ENCODE assay signal across 1 cellular context in the genomic region with DNA sequence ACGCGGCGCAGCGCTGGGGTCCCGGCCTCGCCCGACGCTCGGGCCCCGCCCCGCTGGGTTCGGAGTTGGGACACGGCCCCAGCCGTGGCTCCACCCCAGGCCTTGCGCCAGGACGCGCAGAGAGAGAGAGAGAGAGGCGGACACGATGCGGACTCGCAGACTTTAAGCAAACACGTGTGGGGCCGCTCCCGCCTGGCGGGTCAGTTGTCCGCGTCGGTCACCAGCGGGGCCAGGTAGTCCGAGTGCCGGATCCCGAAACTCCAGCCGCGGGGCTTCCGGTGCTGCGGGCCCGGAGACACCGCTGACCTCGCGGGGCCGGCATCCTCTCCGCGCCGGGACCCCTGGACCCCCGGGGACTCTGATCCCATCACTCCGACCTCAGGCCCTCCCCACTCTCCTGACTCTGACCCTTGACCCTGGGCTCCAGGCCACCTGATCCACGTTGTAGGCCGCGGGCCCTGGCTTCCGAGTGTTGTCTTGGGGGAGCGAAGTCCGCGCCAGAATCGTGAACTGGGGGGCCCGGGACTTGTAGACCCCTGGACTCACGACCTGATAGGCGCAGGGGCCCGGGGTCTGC.
TF ChIP-seq lines count a peak whose summit lies in the region.

No MANE protein-coding gene starts in this region.

TF ChIP-seq in GM12878, 131 proteins besides CTCF, POLR2A, EP300 and RAD21 (continues in another document):
- TF ChIP-seq FOS (IDR thresholded peaks at IDR 0.05; ENCODE audit: borderline replicate concordance, extremely low read depth, insufficient read length) (no peak), JUND (IDR thresholded peaks at IDR 0.05; ENCODE audit: low read depth, low read length) (no peak), HCFC1 (IDR thresholded peaks at IDR 0.05; ENCODE audit: low read length) (peak; percentile 29; the same call in 1 of the 2 replicates), MYB (IDR thresholded peaks at IDR 0.05; ENCODE audit: borderline replicate concordance, low read depth, low read length) (no peak), SUPT20H (IDR thresholded peaks at IDR 0.05; ENCODE audit: borderline replicate concordance, control insufficient read depth, low read depth, low read length) (no peak), BACH1 (IDR thresholded peaks at IDR 0.05; ENCODE audit: borderline replicate concordance) (peak; percentile 6; the same call in 1 of the 2 replicates), MEF2B (IDR thresholded peaks at IDR 0.05; ENCODE audit: partially characterized antibody, poor library complexity, severe bottlenecking) (no peak), CHD4 (IDR thresholded peaks at IDR 0.05) (no peak), SREBF1 (IDR thresholded peaks at IDR 0.05; ENCODE audit: low read length) (no peak), JUNB (IDR thresholded peaks at IDR 0.05) (no peak), SP1 (IDR thresholded peaks at IDR 0.05; ENCODE audit: low read depth, low read length) (peak; percentile 2), ZNF217 (IDR thresholded peaks at IDR 0.05) (no peak), RELA (IDR thresholded peaks at IDR 0.05; ENCODE audit: borderline replicate concordance, partially characterized antibody) (no peak), SPI1 (IDR thresholded peaks at IDR 0.05; ENCODE audit: borderline replicate concordance, insufficient read depth, low read depth, low read length) (no peak), SUZ12 (IDR thresholded peaks at IDR 0.05; ENCODE audit: unreplicated experiment) (no peak), TCF3 (IDR thresholded peaks at IDR 0.05; ENCODE audit: borderline replicate concordance, insufficient read depth, low read depth, low read length) (0 out of 2 replicates have a peak, but pooled peaks have one; percentile 46), CREM (IDR thresholded peaks at IDR 0.05; ENCODE audit: low read depth) (peak; percentile 4), IKZF1 (conservative IDR thresholded peaks at IDR 0.05) (no peak), SIN3A (IDR thresholded peaks at IDR 0.05; ENCODE audit: low read depth, low read length) (no peak), CHD1 (IDR thresholded peaks at IDR 0.05; ENCODE audit: low read depth, low read length) (no peak), EED (IDR thresholded peaks at IDR 0.05; ENCODE audit: low read depth) (peak; percentile 59), ESRRA (IDR thresholded peaks at IDR 0.05; ENCODE audit: low read length) (no peak), NFYA (IDR thresholded peaks at IDR 0.05; ENCODE audit: borderline replicate concordance, low read depth, low read length) (no peak), STAT1 (conservative IDR thresholded peaks at IDR 0.05) (no peak), ZNF24 (IDR thresholded peaks at IDR 0.05) (no peak), BCL11A (IDR thresholded peaks at IDR 0.05; ENCODE audit: low read depth, low read length) (no peak), SREBF2 (IDR thresholded peaks at IDR 0.05; ENCODE audit: low read length) (no peak), ASH2L (IDR thresholded peaks at IDR 0.05; ENCODE audit: borderline replicate concordance, low read depth) (no peak)
- TF ChIP-seq, protein P1, sequence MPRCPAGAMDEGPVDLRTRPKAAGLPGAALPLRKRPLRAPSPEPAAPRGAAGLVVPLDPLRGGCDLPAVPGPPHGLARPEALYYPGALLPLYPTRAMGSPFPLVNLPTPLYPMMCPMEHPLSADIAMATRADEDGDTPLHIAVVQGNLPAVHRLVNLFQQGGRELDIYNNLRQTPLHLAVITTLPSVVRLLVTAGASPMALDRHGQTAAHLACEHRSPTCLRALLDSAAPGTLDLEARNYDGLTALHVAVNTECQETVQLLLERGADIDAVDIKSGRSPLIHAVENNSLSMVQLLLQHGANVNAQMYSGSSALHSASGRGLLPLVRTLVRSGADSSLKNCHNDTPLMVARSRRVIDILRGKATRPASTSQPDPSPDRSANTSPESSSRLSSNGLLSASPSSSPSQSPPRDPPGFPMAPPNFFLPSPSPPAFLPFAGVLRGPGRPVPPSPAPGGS (IDR thresholded peaks at IDR 0.05; ENCODE audit: borderline replicate concordance, insufficient read depth, low read depth, low read length, poor library complexity, severe bottlenecking) = no peak
- TF ChIP-seq, protein P2, sequence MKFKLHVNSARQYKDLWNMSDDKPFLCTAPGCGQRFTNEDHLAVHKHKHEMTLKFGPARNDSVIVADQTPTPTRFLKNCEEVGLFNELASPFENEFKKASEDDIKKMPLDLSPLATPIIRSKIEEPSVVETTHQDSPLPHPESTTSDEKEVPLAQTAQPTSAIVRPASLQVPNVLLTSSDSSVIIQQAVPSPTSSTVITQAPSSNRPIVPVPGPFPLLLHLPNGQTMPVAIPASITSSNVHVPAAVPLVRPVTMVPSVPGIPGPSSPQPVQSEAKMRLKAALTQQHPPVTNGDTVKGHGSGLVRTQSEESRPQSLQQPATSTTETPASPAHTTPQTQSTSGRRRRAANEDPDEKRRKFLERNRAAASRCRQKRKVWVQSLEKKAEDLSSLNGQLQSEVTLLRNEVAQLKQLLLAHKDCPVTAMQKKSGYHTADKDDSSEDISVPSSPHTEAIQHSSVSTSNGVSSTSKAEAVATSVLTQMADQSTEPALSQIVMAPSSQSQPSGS (IDR thresholded peaks at IDR 0.05; ENCODE audit: low read length) = no peak
- TF ChIP-seq, protein P3, sequence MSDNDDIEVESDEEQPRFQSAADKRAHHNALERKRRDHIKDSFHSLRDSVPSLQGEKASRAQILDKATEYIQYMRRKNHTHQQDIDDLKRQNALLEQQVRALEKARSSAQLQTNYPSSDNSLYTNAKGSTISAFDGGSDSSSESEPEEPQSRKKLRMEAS (IDR thresholded peaks at IDR 0.05; ENCODE audit: low read depth, low read length) = peak; percentile 86
- TF ChIP-seq, protein P4, sequence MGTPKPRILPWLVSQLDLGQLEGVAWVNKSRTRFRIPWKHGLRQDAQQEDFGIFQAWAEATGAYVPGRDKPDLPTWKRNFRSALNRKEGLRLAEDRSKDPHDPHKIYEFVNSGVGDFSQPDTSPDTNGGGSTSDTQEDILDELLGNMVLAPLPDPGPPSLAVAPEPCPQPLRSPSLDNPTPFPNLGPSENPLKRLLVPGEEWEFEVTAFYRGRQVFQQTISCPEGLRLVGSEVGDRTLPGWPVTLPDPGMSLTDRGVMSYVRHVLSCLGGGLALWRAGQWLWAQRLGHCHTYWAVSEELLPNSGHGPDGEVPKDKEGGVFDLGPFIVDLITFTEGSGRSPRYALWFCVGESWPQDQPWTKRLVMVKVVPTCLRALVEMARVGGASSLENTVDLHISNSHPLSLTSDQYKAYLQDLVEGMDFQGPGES (IDR thresholded peaks at IDR 0.05) = no peak
- TF ChIP-seq, protein P5, sequence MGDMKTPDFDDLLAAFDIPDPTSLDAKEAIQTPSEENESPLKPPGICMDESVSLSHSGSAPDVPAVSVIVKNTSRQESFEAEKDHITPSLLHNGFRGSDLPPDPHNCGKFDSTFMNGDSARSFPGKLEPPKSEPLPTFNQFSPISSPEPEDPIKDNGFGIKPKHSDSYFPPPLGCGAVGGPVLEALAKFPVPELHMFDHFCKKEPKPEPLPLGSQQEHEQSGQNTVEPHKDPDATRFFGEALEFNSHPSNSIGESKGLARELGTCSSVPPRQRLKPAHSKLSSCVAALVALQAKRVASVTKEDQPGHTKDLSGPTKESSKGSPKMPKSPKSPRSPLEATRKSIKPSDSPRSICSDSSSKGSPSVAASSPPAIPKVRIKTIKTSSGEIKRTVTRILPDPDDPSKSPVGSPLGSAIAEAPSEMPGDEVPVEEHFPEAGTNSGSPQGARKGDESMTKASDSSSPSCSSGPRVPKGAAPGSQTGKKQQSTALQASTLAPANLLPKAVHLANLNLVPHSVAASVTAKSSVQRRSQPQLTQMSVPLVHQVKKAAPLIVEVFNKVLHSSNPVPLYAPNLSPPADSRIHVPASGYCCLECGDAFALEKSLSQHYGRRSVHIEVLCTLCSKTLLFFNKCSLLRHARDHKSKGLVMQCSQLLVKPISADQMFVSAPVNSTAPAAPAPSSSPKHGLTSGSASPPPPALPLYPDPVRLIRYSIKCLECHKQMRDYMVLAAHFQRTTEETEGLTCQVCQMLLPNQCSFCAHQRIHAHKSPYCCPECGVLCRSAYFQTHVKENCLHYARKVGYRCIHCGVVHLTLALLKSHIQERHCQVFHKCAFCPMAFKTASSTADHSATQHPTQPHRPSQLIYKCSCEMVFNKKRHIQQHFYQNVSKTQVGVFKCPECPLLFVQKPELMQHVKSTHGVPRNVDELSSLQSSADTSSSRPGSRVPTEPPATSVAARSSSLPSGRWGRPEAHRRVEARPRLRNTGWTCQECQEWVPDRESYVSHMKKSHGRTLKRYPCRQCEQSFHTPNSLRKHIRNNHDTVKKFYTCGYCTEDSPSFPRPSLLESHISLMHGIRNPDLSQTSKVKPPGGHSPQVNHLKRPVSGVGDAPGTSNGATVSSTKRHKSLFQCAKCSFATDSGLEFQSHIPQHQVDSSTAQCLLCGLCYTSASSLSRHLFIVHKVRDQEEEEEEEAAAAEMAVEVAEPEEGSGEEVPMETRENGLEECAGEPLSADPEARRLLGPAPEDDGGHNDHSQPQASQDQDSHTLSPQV (IDR thresholded peaks at IDR 0.05) = no peak
- TF ChIP-seq, protein P6, sequence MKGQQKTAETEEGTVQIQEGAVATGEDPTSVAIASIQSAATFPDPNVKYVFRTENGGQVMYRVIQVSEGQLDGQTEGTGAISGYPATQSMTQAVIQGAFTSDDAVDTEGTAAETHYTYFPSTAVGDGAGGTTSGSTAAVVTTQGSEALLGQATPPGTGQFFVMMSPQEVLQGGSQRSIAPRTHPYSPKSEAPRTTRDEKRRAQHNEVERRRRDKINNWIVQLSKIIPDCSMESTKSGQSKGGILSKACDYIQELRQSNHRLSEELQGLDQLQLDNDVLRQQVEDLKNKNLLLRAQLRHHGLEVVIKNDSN (IDR thresholded peaks at IDR 0.05; ENCODE audit: borderline replicate concordance, extremely low read length, insufficient read depth, low read depth, low read length) = no peak
- TF ChIP-seq, protein P7, sequence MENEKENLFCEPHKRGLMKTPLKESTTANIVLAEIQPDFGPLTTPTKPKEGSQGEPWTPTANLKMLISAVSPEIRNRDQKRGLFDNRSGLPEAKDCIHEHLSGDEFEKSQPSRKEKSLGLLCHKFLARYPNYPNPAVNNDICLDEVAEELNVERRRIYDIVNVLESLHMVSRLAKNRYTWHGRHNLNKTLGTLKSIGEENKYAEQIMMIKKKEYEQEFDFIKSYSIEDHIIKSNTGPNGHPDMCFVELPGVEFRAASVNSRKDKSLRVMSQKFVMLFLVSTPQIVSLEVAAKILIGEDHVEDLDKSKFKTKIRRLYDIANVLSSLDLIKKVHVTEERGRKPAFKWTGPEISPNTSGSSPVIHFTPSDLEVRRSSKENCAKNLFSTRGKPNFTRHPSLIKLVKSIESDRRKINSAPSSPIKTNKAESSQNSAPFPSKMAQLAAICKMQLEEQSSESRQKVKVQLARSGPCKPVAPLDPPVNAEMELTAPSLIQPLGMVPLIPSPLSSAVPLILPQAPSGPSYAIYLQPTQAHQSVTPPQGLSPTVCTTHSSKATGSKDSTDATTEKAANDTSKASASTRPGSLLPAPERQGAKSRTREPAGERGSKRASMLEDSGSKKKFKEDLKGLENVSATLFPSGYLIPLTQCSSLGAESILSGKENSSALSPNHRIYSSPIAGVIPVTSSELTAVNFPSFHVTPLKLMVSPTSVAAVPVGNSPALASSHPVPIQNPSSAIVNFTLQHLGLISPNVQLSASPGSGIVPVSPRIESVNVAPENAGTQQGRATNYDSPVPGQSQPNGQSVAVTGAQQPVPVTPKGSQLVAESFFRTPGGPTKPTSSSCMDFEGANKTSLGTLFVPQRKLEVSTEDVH (IDR thresholded peaks at IDR 0.05; ENCODE audit: low read depth, partially characterized antibody) = no peak
- TF ChIP-seq, protein P8, sequence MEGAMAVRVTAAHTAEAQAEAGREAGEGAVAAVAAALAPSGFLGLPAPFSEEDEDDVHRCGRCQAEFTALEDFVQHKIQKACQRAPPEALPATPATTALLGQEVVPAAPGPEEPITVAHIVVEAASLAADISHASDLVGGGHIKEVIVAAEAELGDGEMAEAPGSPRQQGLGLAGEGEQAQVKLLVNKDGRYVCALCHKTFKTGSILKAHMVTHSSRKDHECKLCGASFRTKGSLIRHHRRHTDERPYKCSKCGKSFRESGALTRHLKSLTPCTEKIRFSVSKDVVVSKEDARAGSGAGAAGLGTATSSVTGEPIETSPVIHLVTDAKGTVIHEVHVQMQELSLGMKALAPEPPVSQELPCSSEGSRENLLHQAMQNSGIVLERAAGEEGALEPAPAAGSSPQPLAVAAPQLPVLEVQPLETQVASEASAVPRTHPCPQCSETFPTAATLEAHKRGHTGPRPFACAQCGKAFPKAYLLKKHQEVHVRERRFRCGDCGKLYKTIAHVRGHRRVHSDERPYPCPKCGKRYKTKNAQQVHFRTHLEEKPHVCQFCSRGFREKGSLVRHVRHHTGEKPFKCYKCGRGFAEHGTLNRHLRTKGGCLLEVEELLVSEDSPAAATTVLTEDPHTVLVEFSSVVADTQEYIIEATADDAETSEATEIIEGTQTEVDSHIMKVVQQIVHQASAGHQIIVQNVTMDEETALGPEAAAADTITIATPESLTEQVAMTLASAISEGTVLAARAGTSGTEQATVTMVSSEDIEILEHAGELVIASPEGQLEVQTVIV (IDR thresholded peaks at IDR 0.05; ENCODE audit: borderline replicate concordance, partially characterized antibody) = no peak
- TF ChIP-seq, protein P9, sequence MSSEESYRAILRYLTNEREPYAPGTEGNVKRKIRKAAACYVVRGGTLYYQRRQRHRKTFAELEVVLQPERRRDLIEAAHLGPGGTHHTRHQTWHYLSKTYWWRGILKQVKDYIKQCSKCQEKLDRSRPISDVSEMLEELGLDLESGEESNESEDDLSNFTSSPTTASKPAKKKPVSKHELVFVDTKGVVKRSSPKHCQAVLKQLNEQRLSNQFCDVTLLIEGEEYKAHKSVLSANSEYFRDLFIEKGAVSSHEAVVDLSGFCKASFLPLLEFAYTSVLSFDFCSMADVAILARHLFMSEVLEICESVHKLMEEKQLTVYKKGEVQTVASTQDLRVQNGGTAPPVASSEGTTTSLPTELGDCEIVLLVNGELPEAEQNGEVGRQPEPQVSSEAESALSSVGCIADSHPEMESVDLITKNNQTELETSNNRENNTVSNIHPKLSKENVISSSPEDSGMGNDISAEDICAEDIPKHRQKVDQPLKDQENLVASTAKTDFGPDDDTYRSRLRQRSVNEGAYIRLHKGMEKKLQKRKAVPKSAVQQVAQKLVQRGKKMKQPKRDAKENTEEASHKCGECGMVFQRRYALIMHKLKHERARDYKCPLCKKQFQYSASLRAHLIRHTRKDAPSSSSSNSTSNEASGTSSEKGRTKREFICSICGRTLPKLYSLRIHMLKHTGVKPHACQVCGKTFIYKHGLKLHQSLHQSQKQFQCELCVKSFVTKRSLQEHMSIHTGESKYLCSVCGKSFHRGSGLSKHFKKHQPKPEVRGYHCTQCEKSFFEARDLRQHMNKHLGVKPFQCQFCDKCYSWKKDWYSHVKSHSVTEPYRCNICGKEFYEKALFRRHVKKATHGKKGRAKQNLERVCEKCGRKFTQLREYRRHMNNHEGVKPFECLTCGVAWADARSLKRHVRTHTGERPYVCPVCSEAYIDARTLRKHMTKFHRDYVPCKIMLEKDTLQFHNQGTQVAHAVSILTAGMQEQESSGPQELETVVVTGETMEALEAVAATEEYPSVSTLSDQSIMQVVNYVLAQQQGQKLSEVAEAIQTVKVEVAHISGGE (CRISPR knock-in tag; IDR thresholded peaks at IDR 0.05) = no peak
